In genomic region chr6:127186889-127187288, GRCh38 we compare ENCODE assay signal across 8 cellular contexts.
DNase-seq lines count a peak whose midpoint lies in the region; ATAC-seq and TF ChIP-seq lines count a peak whose summit lies in the region.

No MANE protein-coding gene starts in this region.

- H4K20me1 ChIP-seq in Loucy (ENCODE audit: insufficient read depth, low read length, poor library complexity, severe bottlenecking), result no peaks in the 10 kb centered on the region

- no peak overlapping the region for H3K27ac ChIP-seq in parathyroid adenoma

- TF ChIP-seq CTCF in AG04449 (IDR thresholded peaks at IDR 0.05; ENCODE audit: insufficient read depth, low read length, missing control alignments) (peak; percentile 11), Loucy (conservative IDR thresholded peaks at IDR 0.05; ENCODE audit: low read length) (peak; percentile 88), parathyroid adenoma (IDR thresholded peaks at IDR 0.05) (peak; percentile 16)

- H3K4me1 Mint-ChIP-seq in activated CD4-positive, alpha-beta T cell treated with anti-CD3 and anti-CD28 coated beads for 36 hours, result no peaks in the 10 kb centered on the region
- H3K4me1 Mint-ChIP-seq in effector memory CD8-positive, alpha-beta T cell (ENCODE audit: low read depth in 2 of 2), result no peaks in the 10 kb centered on the region

- H3K36me3 Mint-ChIP-seq in activated CD4-positive, alpha-beta T cell treated with anti-CD3 and anti-CD28 coated beads for 36 hours (ENCODE audit: low read depth), result no peaks in the 10 kb centered on the region
- H3K36me3 Mint-ChIP-seq in effector memory CD8-positive, alpha-beta T cell (ENCODE audit: insufficient read depth), result no peaks in the 10 kb centered on the region

- no peaks in the 10 kb centered on the region for H3K9me3 ChIP-seq in Loucy (ENCODE audit: insufficient read depth, low read depth, low read length)
- H3K9me3 ChIP-seq in parathyroid adenoma (ENCODE audit: control insufficient read depth, low read length), result no peaks in the 10 kb centered on the region

- H2AFZ ChIP-seq in Loucy (ENCODE audit: low read length), result no peak overlapping the region
- no peak overlapping the region for H2AFZ ChIP-seq in parathyroid adenoma

- H3K4me3 ChIP-seq in AG04449 (ENCODE audit: low read depth, low read length) (no peak overlapping the region), Loucy (ENCODE audit: low read length, poor library complexity, severe bottlenecking) (no peak overlapping the region), parathyroid adenoma (ENCODE audit: low read depth, low read length) (no peak overlapping the region)

- no peaks in the 10 kb centered on the region for H3K9me2 ChIP-seq in Loucy (replicated peaks; ENCODE audit: low read depth, low read length)

- H3K4me1 ChIP-seq in Loucy (ENCODE audit: insufficient read depth, low read length, poor library complexity, severe bottlenecking), result no peaks in the 10 kb centered on the region
- H3K4me1 ChIP-seq in parathyroid adenoma, result no peaks in the 10 kb centered on the region

- no peaks in the 10 kb centered on the region for H3F3A ChIP-seq in Loucy (ENCODE audit: low read depth)

- H3K9ac ChIP-seq in Loucy (ENCODE audit: low read depth, low read length, poor library complexity, severe bottlenecking) (no peak overlapping the region), parathyroid adenoma (no peak overlapping the region)

- ATAC-seq in GM19351 (IDR thresholded peaks at IDR 0.05; ENCODE audit: unreplicated experiment), result peak; percentile 80
- peak; percentile 72 for ATAC-seq in activated CD4-positive, alpha-beta T cell treated with anti-CD3 and anti-CD28 coated beads for 36 hours
- peak; percentile 50 for ATAC-seq in effector memory CD8-positive, alpha-beta T cell (replicated peaks)

- POLR2A ChIA-PET in AG04449 (lab: Yijun Ruan, JAX), result no interaction called here
- POLR2A ChIA-PET in activated CD4-positive, alpha-beta T cell treated with anti-CD3 and anti-CD28 coated beads for 36 hours (lab: Charles Lee), result no interaction called here

- no peak overlapping the region for H3K4me2 ChIP-seq in Loucy (ENCODE audit: low read depth, low read length, poor library complexity, severe bottlenecking)
- no peak overlapping the region for H3K4me2 ChIP-seq in parathyroid adenoma (ENCODE audit: low read length)

- H3K27me3 Mint-ChIP-seq in activated CD4-positive, alpha-beta T cell treated with anti-CD3 and anti-CD28 coated beads for 36 hours, result peaks cover 5% of the 10 kb centered on the region
- peaks cover 15 to 22% of the 10 kb centered on the region in 2 donors for H3K27me3 Mint-ChIP-seq in effector memory CD8-positive, alpha-beta T cell

- DNase-seq in AG04449 (ENCODE audit: low read depth, low spot score) (no peak), germinal center (ENCODE audit: low spot score) (no peak), NCI-H2196 (lab: John Stamatoyannopoulos, UW; ENCODE audit: unreplicated experiment) (no peak)
- peak; percentile 87 for DNase-seq in activated CD4-positive, alpha-beta T cell treated with anti-CD3 and anti-CD28 coated beads for 36 hours
- peak; percentile 28 to 38 (median 37) for DNase-seq in effector memory CD8-positive, alpha-beta T cell

- H3K79me2 ChIP-seq in Loucy (ENCODE audit: insufficient read depth, low read length) (no peaks in the 10 kb centered on the region), parathyroid adenoma (no peaks in the 10 kb centered on the region)

- no peak overlapping the region for H3K4me3 Mint-ChIP-seq in activated CD4-positive, alpha-beta T cell treated with anti-CD3 and anti-CD28 coated beads for 36 hours
- no peak overlapping the region for H3K4me3 Mint-ChIP-seq in effector memory CD8-positive, alpha-beta T cell

- H3K36me3 ChIP-seq in Loucy (ENCODE audit: insufficient read depth, low read length), result no peaks in the 10 kb centered on the region
- no peaks in the 10 kb centered on the region for H3K36me3 ChIP-seq in parathyroid adenoma (ENCODE audit: control insufficient read depth, insufficient read depth, low read length)

- H3K27ac Mint-ChIP-seq in activated CD4-positive, alpha-beta T cell treated with anti-CD3 and anti-CD28 coated beads for 36 hours, result no peak overlapping the region
- H3K27ac Mint-ChIP-seq in effector memory CD8-positive, alpha-beta T cell, result no peak overlapping the region

- no peaks in the 10 kb centered on the region for H3K9me3 Mint-ChIP-seq in activated CD4-positive, alpha-beta T cell treated with anti-CD3 and anti-CD28 coated beads for 36 hours (ENCODE audit: low read depth)
- H3K9me3 Mint-ChIP-seq in effector memory CD8-positive, alpha-beta T cell, result no peaks in the 10 kb centered on the region

- CTCF ChIA-PET in AG04449 (lab: Yijun Ruan, JAX), result interaction anchor here (0.6 to 4.9 kb wide), 5 partner anchors 10 to 1191 kb away, joined by 3 to 34 read pairs (median 5); partner anchors contain the start of gene RNF146
- CTCF ChIA-PET in activated CD4-positive, alpha-beta T cell treated with anti-CD3 and anti-CD28 coated beads for 36 hours (lab: Charles Lee), result interaction anchor here (0.8 to 4.5 kb wide), 10 partner anchors 10 to 354 kb away, joined by 3 to 27 read pairs (median 6); partner anchors contain the start of gene RNF146

- H3K27me3 ChIP-seq in Loucy (ENCODE audit: insufficient read depth, low read length, poor library complexity, severe bottlenecking) (no peaks in the 10 kb centered on the region), parathyroid adenoma (ENCODE audit: control insufficient read depth, insufficient read depth, low read length) (no peaks in the 10 kb centered on the region)

- intact Hi-C loops in activated CD4-positive, alpha-beta T cell treated with anti-CD3 and anti-CD28 coated beads for 36 hours (cut with DNase I, micrococcal nuclease), result loop anchor here (1.0 to 5.0 kb wide), 4 partner anchors 79 to 1187 kb away; partner anchors contain the start of gene RNF146 (in 2 of the 2)

Comparison
In these comparisons a context has a peak if more than half of its experiments do, and no peak if none do; other contexts are left out.
1. DNase-seq: peak in activated CD4-positive, alpha-beta T cell treated with anti-CD3 and anti-CD28 coated beads for 36 hours (single experiment) and effector memory CD8-positive, alpha-beta T cell (3 of 3); none in AG04449 (single experiment), germinal center (single experiment) and NCI-H2196 (single experiment).
2. CTCF ChIP-seq: peak in every context shown above with its lines; median percentile 88 in Loucy; 16 in parathyroid adenoma; 11 in AG04449.
3. Peak in every context shown above with its lines, with median percentiles within 50 percentile points of each other: ATAC-seq.